Comparison of ENCODE assay signal across 25 cellular contexts in the genomic region with DNA sequence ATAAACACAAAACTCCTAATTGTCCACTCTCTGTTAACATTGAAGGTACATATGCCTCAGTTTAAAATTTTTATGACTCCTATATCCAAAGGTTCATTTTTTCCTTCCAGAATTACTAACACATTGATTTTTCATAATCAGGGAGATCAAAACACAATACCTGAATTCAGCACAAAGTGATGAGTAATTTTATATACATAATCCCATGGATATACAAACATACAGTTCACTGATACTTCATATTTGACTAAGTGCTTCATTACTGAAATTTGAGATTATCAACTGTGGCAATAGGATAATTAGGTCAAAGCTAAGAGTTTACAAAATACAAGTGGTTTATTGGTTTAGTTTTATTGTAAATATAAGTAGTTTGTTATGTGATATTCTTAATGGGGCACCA.
"Had no signal": no experiment of that assay in that cellular context is flagged by ENCODE, and none has a peak within 500 bp of the region (broad histone marks: within the 10 kb centered on the region; RNA-seq: fewer than 3 reads in every experiment).

No MANE protein-coding gene starts in this region.

- ATAC-seq: naive thymus-derived CD8-positive, alpha-beta T cell; pancreas; right cardiac atrium; sciatic nerve; stimulated activated naive B cell treated with anti-CD40 and anti-IgM and Interleukin-4, amounts not matched to agents 10 μg/mL and 1 μg/mL and 100 μg/mL, for 72 hours; stimulated activated naive CD8-positive, alpha-beta T cell treated with anti-CD3 and anti-CD28 coated beads, Interleukin-15, Interleukin-2, amounts not matched to agents 100 U/mL and 50 U/mL, for 24 hours had no signal

- H3K36me3 ChIP-seq: left ventricle myocardium inferior, pancreas, prostate gland, stomach, thyroid gland, transverse colon, upper lobe of left lung, vagina had no signal

- H3K9me3 ChIP-seq: left ventricle myocardium inferior, pancreas, prostate gland, testis, thyroid gland, transverse colon, vagina had no signal

- H3K27ac ChIP-seq: left ventricle myocardium inferior, pancreas, prostate gland, skin epidermis, stomach, testis, thyroid gland, transverse colon, upper lobe of left lung, vagina had no signal

- H3K27me3 ChIP-seq: pancreas, stomach, testis, thyroid gland, transverse colon, upper lobe of left lung, vagina had no signal

- DNase-seq: hypothalamus; immature natural killer cell; left ventricle myocardium inferior; naive thymus-derived CD8-positive, alpha-beta T cell; nucleus accumbens; pancreas; posterior cingulate gyrus; retina; right cardiac atrium; stimulated activated CD4-positive, alpha-beta T cell treated with anti-CD3 and anti-CD28 coated beads, Interleukin-12 subunit alpha, Interleukin-12 subunit beta, amount 100 ng/mL, for 4 hours; stimulated activated CD4-positive, alpha-beta T cell treated with anti-CD3 and anti-CD28 coated beads, Interleukin-15, amount 100 ng/mL, for 24 hours; stimulated activated CD4-positive, alpha-beta T cell treated with anti-CD3 and anti-CD28 coated beads, Interleukin-2, amount 100 ng/mL, for 24 hours; stimulated activated CD4-positive, alpha-beta T cell treated with anti-CD3 and anti-CD28 coated beads, Interleukin-4, amount 100 ng/mL, for 1 hour; stimulated activated naive B cell treated with anti-CD40 and anti-IgM and Interleukin-4, amounts not matched to agents 10 μg/mL and 1 μg/mL and 100 μg/mL, for 72 hours; stimulated activated naive CD8-positive, alpha-beta T cell treated with anti-CD3 and anti-CD28 coated beads, Interleukin-15, Interleukin-2, amounts not matched to agents 100 U/mL and 50 U/mL, for 24 hours; stomach; testis; thyroid gland; transverse colon; upper lobe of left lung had no signal

- H3K4me1 ChIP-seq: left ventricle myocardium inferior, pancreas, prostate gland, stomach, testis, thyroid gland, transverse colon, upper lobe of left lung, vagina had no signal

- H3K4me3 ChIP-seq: left ventricle myocardium inferior, lung, pancreas, prostate gland, skin epidermis, stomach, testis, thyroid gland, transverse colon, upper lobe of left lung, vagina had no signal
